Comparison of ENCODE assay signal across 16 cellular contexts in the genomic region with DNA sequence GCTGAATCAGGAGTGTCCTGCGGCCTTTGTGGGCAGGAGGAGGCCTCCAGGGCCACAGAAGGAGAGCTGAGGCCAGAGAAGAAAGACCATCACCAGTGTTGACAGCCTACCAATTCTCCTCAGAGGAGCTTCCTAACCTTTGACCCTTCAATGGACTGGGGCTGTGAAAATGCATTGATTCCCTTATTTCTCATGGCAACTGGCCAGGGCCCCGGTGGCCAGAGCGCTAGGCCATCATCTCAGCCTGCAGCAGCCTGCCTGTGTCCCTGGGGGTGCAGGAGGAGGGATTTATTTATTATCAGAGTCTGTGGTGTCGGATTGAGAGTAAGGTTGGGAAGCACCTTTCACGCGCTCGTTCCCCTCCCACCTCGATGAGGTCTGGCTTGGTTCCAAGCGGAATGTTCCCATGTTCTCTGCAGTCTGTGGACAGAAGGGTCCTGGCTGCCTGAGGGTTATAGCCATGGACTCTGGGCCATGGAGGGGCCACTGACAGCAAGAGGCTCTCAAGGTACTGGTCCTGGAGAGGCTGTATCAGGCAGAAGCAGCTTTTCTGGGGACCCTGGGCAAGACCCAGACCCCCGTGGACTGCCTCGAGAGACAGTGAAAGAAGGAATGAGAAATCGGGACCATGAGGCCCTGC. TPM values are rescaled to one million over a fixed set of nuclear protein-coding genes. Genes with fewer than 3 reads are reported as not detected.
"Had no signal": no experiment of that assay in that cellular context is flagged by ENCODE, and none has a peak within 500 bp of the region (broad histone marks: within the 10 kb centered on the region; RNA-seq: fewer than 3 reads in every experiment).

No MANE protein-coding gene starts in this region.

- H3K36me3 ChIP-seq: adrenal gland, colonic mucosa, suprapubic skin had no signal

- H3K9me3 Mint-ChIP-seq: activated naive CD4-positive, alpha-beta T cell treated with anti-CD3 and anti-CD28 coated beads for 36 hours; activated T-helper 1 cell treated with anti-CD3 and anti-CD28 coated beads, Interleukin-12 subunit alpha, Interleukin-12 subunit beta, Interleukin-2, Interleukin-4 antibody, amounts not matched to agents 30 ng/mL and 10 ng/mL and 1 ng/mL, durations not matched to agents 14 hours and 24 hours and 36 hours; naive B cell had no signal

- H3K27ac ChIP-seq: adrenal gland, colonic mucosa, parathyroid adenoma, suprapubic skin had no signal

- H3K9me3 ChIP-seq: adrenal gland, colonic mucosa, suprapubic skin had no signal

- H3K4me3 Mint-ChIP-seq: activated naive CD4-positive, alpha-beta T cell treated with anti-CD3 and anti-CD28 coated beads for 36 hours; activated T-helper 1 cell treated with anti-CD3 and anti-CD28 coated beads, Interleukin-12 subunit alpha, Interleukin-12 subunit beta, Interleukin-2, Interleukin-4 antibody, amounts not matched to agents 30 ng/mL and 10 ng/mL and 1 ng/mL, durations not matched to agents 14 hours and 24 hours and 36 hours; naive B cell had no signal

- H3K27me3 ChIP-seq: adrenal gland, colonic mucosa, suprapubic skin had no signal

- H3K36me3 Mint-ChIP-seq: naive B cell had no signal

- H3K4me1 ChIP-seq: adrenal gland, suprapubic skin had no signal

- ATAC-seq: activated CD4-positive, CD25-positive, alpha-beta regulatory T cell treated with anti-CD3 and anti-CD28 coated beads, Interleukin-2, amount 50 U/mL, for 24 hours had no signal

- H3K4me3 ChIP-seq: adrenal gland, colonic mucosa, lung, suprapubic skin had no signal

- DNase-seq: activated naive CD4-positive, alpha-beta T cell treated with anti-CD3 and anti-CD28 coated beads for 36 hours; caudate nucleus; colonic mucosa; effector CD8-positive, alpha-beta T cell; kidney glomerular epithelial cell; naive B cell; stimulated activated CD4-positive, alpha-beta T cell treated with anti-CD3 and anti-CD28 coated beads, Interleukin-1b, Interleukin-23, amount 100 ng/mL, for 48 hours; stimulated activated naive CD4-positive, alpha-beta T cell treated with Interleukin-2 at 50 U/mL for 16 hours; T-helper 2 cell had no signal

- H3K27me3 Mint-ChIP-seq: naive B cell had no signal

RNA-seq across cellular contexts. Expression of a gene that starts 53.8 kb away (rescaled TPM):
- total RNA-seq: activated naive CD4-positive, alpha-beta T cell treated with anti-CD3 and anti-CD28 coated beads for 36 hours; activated T-helper 1 cell treated with anti-CD3 and anti-CD28 coated beads, Interleukin-12 subunit alpha, Interleukin-12 subunit beta, Interleukin-2, Interleukin-4 antibody, amounts not matched to agents 30 ng/mL and 10 ng/mL and 1 ng/mL, durations not matched to agents 14 hours and 24 hours and 36 hours; fibroblast of lung had no signal
